ENCODE assay signal across 1 cellular context in genomic region chr2:7724336-7724735, GRCh38.
TF ChIP-seq lines count a peak whose summit lies in the region.

No MANE protein-coding gene starts in this region.

TF ChIP-seq in H1, 55 proteins besides CTCF, POLR2A, EP300 and RAD21:
- TF ChIP-seq EZH2 (IDR thresholded peaks at IDR 0.05; ENCODE audit: low read depth, low read length, severe bottlenecking) (no peak), USF2 (IDR thresholded peaks at IDR 0.05; ENCODE audit: low read length) (no peak), SP1 (IDR thresholded peaks at IDR 0.05; ENCODE audit: low read depth, low read length) (no peak), SUZ12 (IDR thresholded peaks at IDR 0.05; ENCODE audit: low read length) (no peak), GABPA (IDR thresholded peaks at IDR 0.05; ENCODE audit: borderline replicate concordance, insufficient read depth, low read length) (no peak), SP4 (IDR thresholded peaks at IDR 0.05; ENCODE audit: low read length) (no peak), YY1 (IDR thresholded peaks at IDR 0.05; ENCODE audit: low read depth, low read length) (no peak), SAP30 (IDR thresholded peaks at IDR 0.05; ENCODE audit: insufficient read depth, insufficient replicate concordance, low read length) (no peak), TAF1 (IDR thresholded peaks at IDR 0.05; ENCODE audit: low read depth, low read length) (no peak), NANOG (IDR thresholded peaks at IDR 0.05; ENCODE audit: insufficient read depth, low read depth, low read length, poor library complexity, severe bottlenecking) (no peak), ZNF274 (IDR thresholded peaks at IDR 0.05; ENCODE audit: borderline replicate concordance, extremely low read depth, low read length) (no peak), TBP (IDR thresholded peaks at IDR 0.05; ENCODE audit: low read depth, low read length) (no peak), KDM5A (IDR thresholded peaks at IDR 0.05; ENCODE audit: low read length) (no peak)
- TF ChIP-seq, protein P1, sequence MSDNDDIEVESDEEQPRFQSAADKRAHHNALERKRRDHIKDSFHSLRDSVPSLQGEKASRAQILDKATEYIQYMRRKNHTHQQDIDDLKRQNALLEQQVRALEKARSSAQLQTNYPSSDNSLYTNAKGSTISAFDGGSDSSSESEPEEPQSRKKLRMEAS (IDR thresholded peaks at IDR 0.05) = no peak
